In the genomic region with DNA sequence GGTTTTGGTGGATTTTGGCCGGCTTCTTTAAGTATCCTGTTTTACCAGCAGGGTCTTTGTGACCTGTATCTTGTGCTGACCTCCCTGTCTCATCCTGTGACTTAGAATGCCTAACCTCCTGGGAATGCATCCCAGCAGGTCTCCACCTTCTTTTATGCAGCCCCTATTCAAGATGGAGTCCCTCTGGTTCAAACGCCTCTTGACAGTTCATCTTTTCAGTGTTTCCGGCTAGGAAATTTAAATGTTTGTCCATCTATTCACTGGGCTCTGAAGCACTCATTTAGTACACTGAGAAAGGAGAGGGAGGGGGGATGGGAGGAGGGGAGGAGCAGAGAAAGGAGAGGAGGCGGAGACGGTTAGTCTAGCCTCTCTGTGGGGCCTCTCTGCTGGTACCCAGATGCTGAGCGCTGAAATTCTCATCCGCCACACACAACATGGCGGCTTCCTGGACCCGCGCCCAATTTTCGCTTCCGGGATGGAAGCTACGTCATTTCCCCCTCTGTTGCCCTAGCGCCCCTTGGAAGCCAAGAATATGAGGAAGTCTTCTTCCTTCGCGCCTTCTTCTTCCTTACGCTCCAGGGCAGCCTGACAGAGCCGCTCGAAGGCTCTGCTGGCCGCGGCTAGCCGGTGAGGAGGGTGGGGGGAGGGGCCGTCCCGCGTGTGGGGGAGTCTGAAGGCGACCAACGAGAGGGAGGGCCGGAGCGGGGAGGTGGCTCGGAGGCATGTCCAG, we compare ENCODE assay signal across 8 cellular contexts.
A peak's percentile ranks its signal among the peaks of the same experiment; 100 is the strongest.
DNase-seq lines count a peak whose midpoint lies in the region; ATAC-seq and TF ChIP-seq lines count a peak whose summit lies in the region.

No MANE protein-coding gene starts in this region.

- intact Hi-C loops in OCI-LY7 (cut with micrococcal nuclease; ENCODE audit: unreplicated experiment), result no loop called here

- peak overlapping the region; percentile 71 for H3K4me3 Mint-ChIP-seq in activated naive CD4-positive, alpha-beta T cell treated with anti-CD3 and anti-CD28 coated beads, Interleukin-2, amount 10 ng/mL, durations not matched to agents 7 days and 5 days
- H3K4me3 Mint-ChIP-seq in glutamatergic neuron (ENCODE audit: unreplicated experiment) (peak overlapping the region; percentile 87), osteocyte (ENCODE audit: unreplicated experiment) (peak overlapping the region; percentile 75)

- peak overlapping the region; percentile 94 for H2AFZ ChIP-seq in OCI-LY7 (ENCODE audit: low read length)

- H3K9me3 ChIP-seq in OCI-LY7 (ENCODE audit: low read length), result no peaks in the 10 kb centered on the region
- no peaks in the 10 kb centered on the region for H3K9me3 ChIP-seq in suprapubic skin

- POLR2A ChIA-PET in OCI-LY7 (lab: Charles Lee), result no interaction called here

- no peak for TF ChIP-seq POLR2A in suprapubic skin (IDR thresholded peaks at IDR 0.05)

- no peak for TF ChIP-seq CTCF in OCI-LY7 (conservative IDR thresholded peaks at IDR 0.05; ENCODE audit: low read length)
- TF ChIP-seq CTCF in glutamatergic neuron (IDR thresholded peaks at IDR 0.05; ENCODE audit: partially characterized antibody, unreplicated experiment), result no peak
- TF ChIP-seq CTCF in osteocyte (IDR thresholded peaks at IDR 0.05), result no peak
- TF ChIP-seq CTCF in suprapubic skin (IDR thresholded peaks at IDR 0.05), result no peak

- H3K27ac ChIP-seq in OCI-LY7 (ENCODE audit: low read depth, low read length, poor library complexity, severe bottlenecking), result no peak overlapping the region
- no peak overlapping the region for H3K27ac ChIP-seq in suprapubic skin

- H3K79me2 ChIP-seq in OCI-LY7 (ENCODE audit: insufficient read depth, low read depth, low read length), result no peaks in the 10 kb centered on the region

- peaks cover 5% of the 10 kb centered on the region for H3K9me3 Mint-ChIP-seq in activated naive CD4-positive, alpha-beta T cell treated with anti-CD3 and anti-CD28 coated beads, Interleukin-2, amount 10 ng/mL, durations not matched to agents 7 days and 5 days
- H3K9me3 Mint-ChIP-seq in glutamatergic neuron (ENCODE audit: unreplicated experiment) (no peaks in the 10 kb centered on the region), osteocyte (ENCODE audit: unreplicated experiment) (no peaks in the 10 kb centered on the region)

- no peaks in the 10 kb centered on the region for H3K36me3 ChIP-seq in OCI-LY7 (ENCODE audit: insufficient read depth, low read length)
- H3K36me3 ChIP-seq in suprapubic skin, result no peaks in the 10 kb centered on the region

- 12% methylated on average over 24 of the region's 30 CpGs for WGBS in suprapubic skin

- DNase-seq in AG08396 (ENCODE audit: low spot score) (peak; percentile 31), OCI-LY7 (ENCODE audit: low spot score) (peak; percentile 87), glutamatergic neuron (peak; percentile 85), osteocyte (ENCODE audit: extremely low spot score, unreplicated experiment) (peak; percentile 91), suprapubic skin (ENCODE audit: low spot score in 2 of 2) (peak; percentile 86 to 90)
- peak; percentile 90 for DNase-seq in activated naive CD4-positive, alpha-beta T cell treated with anti-CD3 and anti-CD28 coated beads, Interleukin-2, amount 10 ng/mL, durations not matched to agents 7 days and 5 days

- H3K27me3 Mint-ChIP-seq in activated naive CD4-positive, alpha-beta T cell treated with anti-CD3 and anti-CD28 coated beads, Interleukin-2, amount 10 ng/mL, durations not matched to agents 7 days and 5 days, result peaks cover 4% of the 10 kb centered on the region
- H3K27me3 Mint-ChIP-seq in glutamatergic neuron (ENCODE audit: unreplicated experiment) (peaks cover 5% of the 10 kb centered on the region), osteocyte (ENCODE audit: unreplicated experiment) (peaks cover 53% of the 10 kb centered on the region)

- H3K4me1 ChIP-seq in OCI-LY7 (ENCODE audit: insufficient read depth, low read length, poor library complexity, severe bottlenecking) (peaks cover 4% of the 10 kb centered on the region), suprapubic skin (peaks cover 10% of the 10 kb centered on the region)

- peaks cover 25% of the 10 kb centered on the region for H3K27me3 ChIP-seq in suprapubic skin

- H3K4me2 ChIP-seq in OCI-LY7 (ENCODE audit: low read length), result peak overlapping the region; percentile 73

- CTCF ChIA-PET in OCI-LY7 (lab: Charles Lee; ENCODE audit: unreplicated experiment), result interaction anchor here (0.5 to 0.6 kb wide), 2 partner anchors 26 to 398 kb away, joined by 3 read pairs; no protein-coding TSS in a partner anchor
- CTCF ChIA-PET in activated naive CD4-positive, alpha-beta T cell treated with anti-CD3 and anti-CD28 coated beads, Interleukin-2, amount 10 ng/mL, durations not matched to agents 7 days and 5 days (lab: Charles Lee), result interaction anchor here (0.8 kb wide), 1 partner anchor 15 kb away, joined by 3 read pairs; no protein-coding TSS in a partner anchor

- no peak for TF ChIP-seq EP300 in suprapubic skin (IDR thresholded peaks at IDR 0.05)

- H3K9me2 ChIP-seq in OCI-LY7 (ENCODE audit: insufficient read depth, low read length), result no peaks in the 10 kb centered on the region

- BruUV-seq in OCI-LY7 (replicated peaks; lab: Mats Ljungman, UMichigan), result no TSS peak

- H3K4me3 ChIP-seq in OCI-LY7 (ENCODE audit: low read depth, low read length, poor library complexity, severe bottlenecking), result peak overlapping the region; percentile 67
- H3K4me3 ChIP-seq in suprapubic skin, result peak overlapping the region; percentile 51

- H3K4me1 Mint-ChIP-seq in activated naive CD4-positive, alpha-beta T cell treated with anti-CD3 and anti-CD28 coated beads, Interleukin-2, amount 10 ng/mL, durations not matched to agents 7 days and 5 days, result peaks cover 13% of the 10 kb centered on the region
- H3K4me1 Mint-ChIP-seq in glutamatergic neuron (ENCODE audit: low read depth, unreplicated experiment) (peaks cover 5% of the 10 kb centered on the region), osteocyte (ENCODE audit: unreplicated experiment) (peaks cover 8% of the 10 kb centered on the region)

- H4K20me1 ChIP-seq in OCI-LY7 (ENCODE audit: insufficient read depth, low read length), result no peaks in the 10 kb centered on the region

- H3K27ac Mint-ChIP-seq in activated naive CD4-positive, alpha-beta T cell treated with anti-CD3 and anti-CD28 coated beads, Interleukin-2, amount 10 ng/mL, durations not matched to agents 7 days and 5 days, result peak overlapping the region; percentile 75
- H3K27ac Mint-ChIP-seq in glutamatergic neuron (ENCODE audit: unreplicated experiment) (peak overlapping the region; percentile 94), osteocyte (ENCODE audit: unreplicated experiment) (peak overlapping the region; percentile 75)

- ATAC-seq in GM19328 (IDR thresholded peaks at IDR 0.05; ENCODE audit: unreplicated experiment) (peak; percentile 93), HG03565 (IDR thresholded peaks at IDR 0.05; ENCODE audit: unreplicated experiment) (peak; percentile 87)

- no peaks in the 10 kb centered on the region for H3K36me3 Mint-ChIP-seq in activated naive CD4-positive, alpha-beta T cell treated with anti-CD3 and anti-CD28 coated beads, Interleukin-2, amount 10 ng/mL, durations not matched to agents 7 days and 5 days
- H3K36me3 Mint-ChIP-seq in glutamatergic neuron (ENCODE audit: unreplicated experiment) (no peaks in the 10 kb centered on the region), osteocyte (ENCODE audit: unreplicated experiment) (no peaks in the 10 kb centered on the region)

Comparison
In these comparisons a context has a peak if more than half of its experiments do, and no peak if none do; other contexts are left out.
1. DNase-seq: peak in every context shown above with its lines; median percentile 91 in osteocyte; 90 in activated naive CD4-positive, alpha-beta T cell treated with anti-CD3 and anti-CD28 coated beads, Interleukin-2, amount 10 ng/mL, durations not matched to agents 7 days and 5 days; 88 in suprapubic skin; 87 in OCI-LY7; 85 in glutamatergic neuron; 31 in AG08396.